In genomic region chr1:87810166-87810565, GRCh38 we compare ENCODE assay signal across 24 cellular contexts.
DNase-seq lines count a peak whose midpoint lies in the region; ATAC-seq, FAIRE-seq and TF ChIP-seq lines count a peak whose summit lies in the region.
"Had no signal": no experiment of that assay in that cellular context is flagged by ENCODE, and none has a peak within 500 bp of the region (broad histone marks: within the 10 kb centered on the region; RNA-seq: fewer than 3 reads in every experiment).

No MANE protein-coding gene starts in this region.

- H3K9me3 ChIP-seq in Loucy (ENCODE audit: insufficient read depth, low read depth, low read length) (no peaks in the 10 kb centered on the region), astrocyte (ENCODE audit: insufficient read depth, low read depth, low read length) (no peaks in the 10 kb centered on the region)
- H3K9me3 ChIP-seq: BLaER1, Caco-2, HAP-1 had no signal

- TF ChIP-seq CTCF in Loucy (conservative IDR thresholded peaks at IDR 0.05; ENCODE audit: low read length) (no peak), astrocyte (IDR thresholded peaks at IDR 0.05; ENCODE audit: insufficient read depth, low read depth, low read length) (no peak)

- no peak overlapping the region for H3K4me3 Mint-ChIP-seq in astrocyte (ENCODE audit: unreplicated experiment)
- H3K4me3 Mint-ChIP-seq in stimulated activated naive B cell treated with anti-CD40 and anti-IgM and Interleukin-4, amounts not matched to agents 10 μg/mL and 1 μg/mL and 100 μg/mL, for 72 hours, result no peak overlapping the region
- H3K4me3 Mint-ChIP-seq: B cell; CD4-positive, CD25-positive, alpha-beta regulatory T cell; CD8-positive, alpha-beta T cell; HFFc6 had no signal

- H3K36me3 ChIP-seq in Loucy (ENCODE audit: insufficient read depth, low read length), result no peaks in the 10 kb centered on the region
- no peaks in the 10 kb centered on the region for H3K36me3 ChIP-seq in astrocyte (ENCODE audit: insufficient read depth, low read length)
- H3K36me3 ChIP-seq: BLaER1, HAP-1 had no signal

- no peak overlapping the region for H3K4me3 ChIP-seq in Loucy (ENCODE audit: low read length, poor library complexity, severe bottlenecking)
- H3K4me3 ChIP-seq in astrocyte (ENCODE audit: insufficient read depth, low read depth, low read length), result no peak overlapping the region
- H3K4me3 ChIP-seq: BLaER1, GM12878, HAP-1 had no signal

- no peak overlapping the region for H3K27ac Mint-ChIP-seq in astrocyte (ENCODE audit: unreplicated experiment)
- H3K27ac Mint-ChIP-seq in stimulated activated naive B cell treated with anti-CD40 and anti-IgM and Interleukin-4, amounts not matched to agents 10 μg/mL and 1 μg/mL and 100 μg/mL, for 72 hours, result peak overlapping the region; percentile 37
- H3K27ac Mint-ChIP-seq: B cell; CD4-positive, CD25-positive, alpha-beta regulatory T cell; CD8-positive, alpha-beta T cell; HFFc6 had no signal

- no peaks in the 10 kb centered on the region for H3F3A ChIP-seq in Loucy (ENCODE audit: low read depth)

- ATAC-seq in stimulated activated naive B cell treated with anti-CD40 and anti-IgM and Interleukin-4, amounts not matched to agents 10 μg/mL and 1 μg/mL and 100 μg/mL, for 72 hours (replicated peaks), result no peak
- ATAC-seq in GM18861 (IDR thresholded peaks at IDR 0.05; ENCODE audit: unreplicated experiment), result no peak
- ATAC-seq in GM18519 (IDR thresholded peaks at IDR 0.05; ENCODE audit: low FRiP score, unreplicated experiment), result no peak
- no peak for ATAC-seq in HG02623 (IDR thresholded peaks at IDR 0.05; ENCODE audit: unreplicated experiment)
- ATAC-seq: CD8-positive, alpha-beta T cell; GM12878 had no signal

- H3K4me2 ChIP-seq in Loucy (ENCODE audit: low read depth, low read length, poor library complexity, severe bottlenecking) (no peak overlapping the region), astrocyte (ENCODE audit: low read length) (no peak overlapping the region)
- H3K4me2 ChIP-seq: BLaER1 had no signal

- no peaks in the 10 kb centered on the region for H3K9me2 ChIP-seq in Loucy (replicated peaks; ENCODE audit: low read depth, low read length)

- H3K79me2 ChIP-seq in Loucy (ENCODE audit: insufficient read depth, low read length) (no peaks in the 10 kb centered on the region), astrocyte (ENCODE audit: insufficient read depth, low read length) (no peaks in the 10 kb centered on the region)

- no peaks in the 10 kb centered on the region for H3K36me3 Mint-ChIP-seq in astrocyte (ENCODE audit: low read depth, unreplicated experiment)
- H3K36me3 Mint-ChIP-seq in stimulated activated naive B cell treated with anti-CD40 and anti-IgM and Interleukin-4, amounts not matched to agents 10 μg/mL and 1 μg/mL and 100 μg/mL, for 72 hours, result no peaks in the 10 kb centered on the region
- H3K36me3 Mint-ChIP-seq: CD4-positive, CD25-positive, alpha-beta regulatory T cell; CD8-positive, alpha-beta T cell had no signal

- H3K27me3 ChIP-seq in Loucy (ENCODE audit: insufficient read depth, low read length, poor library complexity, severe bottlenecking) (no peaks in the 10 kb centered on the region), astrocyte (ENCODE audit: insufficient read depth, low read length) (no peaks in the 10 kb centered on the region)
- H3K27me3 ChIP-seq: BLaER1 had no signal

- H3K9ac ChIP-seq in Loucy (ENCODE audit: low read depth, low read length, poor library complexity, severe bottlenecking) (no peak overlapping the region), astrocyte (ENCODE audit: low read length) (no peak overlapping the region)
- H3K9ac ChIP-seq: BLaER1 had no signal

- H2AFZ ChIP-seq in Loucy (ENCODE audit: low read length), result peak overlapping the region; percentile 22; the same call in 1 of the 2 replicates
- no peak overlapping the region for H2AFZ ChIP-seq in astrocyte (ENCODE audit: low read depth, low read length)

- no peaks in the 10 kb centered on the region for H3K9me3 Mint-ChIP-seq in astrocyte (ENCODE audit: unreplicated experiment)
- peaks cover 4 to 12% of the 10 kb centered on the region in 2 donors for H3K9me3 Mint-ChIP-seq in stimulated activated naive B cell treated with anti-CD40 and anti-IgM and Interleukin-4, amounts not matched to agents 10 μg/mL and 1 μg/mL and 100 μg/mL, for 72 hours
- H3K9me3 Mint-ChIP-seq: CD8-positive, alpha-beta T cell; HFFc6 had no signal

- DNase-seq in EH (ENCODE audit: low read depth) (peak; percentile 46), astrocyte (ENCODE audit: low read depth) (peak; percentile 39)
- no peak for DNase-seq in stimulated activated naive B cell treated with anti-CD40 and anti-IgM and Interleukin-4, amounts not matched to agents 10 μg/mL and 1 μg/mL and 100 μg/mL, for 72 hours
- DNase-seq: Caco-2; CD4-positive, CD25-positive, alpha-beta regulatory T cell; CD8-positive, alpha-beta T cell; DMS153; DND-41; EL; GDM1; GOT3; HFFc6 had no signal

- H3K4me1 ChIP-seq in Loucy (ENCODE audit: insufficient read depth, low read length, poor library complexity, severe bottlenecking) (no peaks in the 10 kb centered on the region), astrocyte (ENCODE audit: insufficient read depth, low read length) (peaks cover 6% of the 10 kb centered on the region)
- H3K4me1 ChIP-seq: BLaER1 had no signal

- H3K27me3 Mint-ChIP-seq in astrocyte (ENCODE audit: low read depth, unreplicated experiment), result no peaks in the 10 kb centered on the region
- no peaks in the 10 kb centered on the region for H3K27me3 Mint-ChIP-seq in stimulated activated naive B cell treated with anti-CD40 and anti-IgM and Interleukin-4, amounts not matched to agents 10 μg/mL and 1 μg/mL and 100 μg/mL, for 72 hours
- H3K27me3 Mint-ChIP-seq: B cell; CD4-positive, CD25-positive, alpha-beta regulatory T cell had no signal

- FAIRE-seq in astrocyte (lab: Jason Lieb, UNC), result no peak
- FAIRE-seq: A204.1, GM12878, H54 had no signal

- H4K20me1 ChIP-seq in Loucy (ENCODE audit: insufficient read depth, low read length, poor library complexity, severe bottlenecking) (no peaks in the 10 kb centered on the region), astrocyte (ENCODE audit: insufficient read depth, low read length) (no peaks in the 10 kb centered on the region)
- H4K20me1 ChIP-seq: BLaER1 had no signal

- H3K4me1 Mint-ChIP-seq in astrocyte (ENCODE audit: low read depth, unreplicated experiment), result peaks cover 5% of the 10 kb centered on the region
- peaks cover 19 to 31% of the 10 kb centered on the region in 2 donors for H3K4me1 Mint-ChIP-seq in stimulated activated naive B cell treated with anti-CD40 and anti-IgM and Interleukin-4, amounts not matched to agents 10 μg/mL and 1 μg/mL and 100 μg/mL, for 72 hours
- H3K4me1 Mint-ChIP-seq: CD4-positive, CD25-positive, alpha-beta regulatory T cell had no signal

- H3K27ac ChIP-seq in astrocyte (ENCODE audit: low read depth, low read length), result no peak overlapping the region
- H3K27ac ChIP-seq: 22Rv1, BLaER1, C4-2B had no signal
